Comparison of ENCODE assay signal across 2 cellular contexts in the genomic region with DNA sequence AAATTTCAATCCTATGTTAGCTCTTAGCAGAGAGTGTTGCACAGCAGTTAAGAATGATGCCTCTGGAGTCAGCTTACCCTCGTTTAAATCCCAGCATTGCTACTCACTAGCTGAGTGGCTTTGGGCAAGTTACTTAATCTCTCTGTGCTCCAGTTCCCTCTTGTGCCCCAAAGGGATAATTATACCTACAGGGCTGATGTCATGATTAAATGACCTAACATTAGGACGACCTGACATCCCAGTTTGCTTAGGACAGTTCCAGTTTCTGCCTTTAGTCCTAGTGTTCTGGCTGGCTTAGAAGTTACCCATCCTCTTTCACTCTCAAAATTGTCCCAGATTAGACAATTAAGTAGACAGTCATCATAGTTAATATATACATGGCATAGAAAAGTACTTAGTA.
A peak's percentile ranks its signal among the peaks of the same experiment; 100 is the strongest.
TF ChIP-seq lines count a peak whose summit lies in the region.

No MANE protein-coding gene starts in this region.

TF ChIP-seq in HEK293, 187 proteins besides CTCF, POLR2A, EP300 and RAD21 (continued from another document):
- TF ChIP-seq ATF2 (tag by site-specific recombination; IDR thresholded peaks at IDR 0.05; ENCODE audit: low read depth) = 0 out of 2 replicates have a peak, but pooled peaks have one; percentile 8
- TF ChIP-seq ZNF629 (tag by site-specific recombination; IDR thresholded peaks at IDR 0.05) = peak; percentile 56; the same call in 1 of the 2 replicates
- peak; percentile 68 for TF ChIP-seq SP7 (tag by site-specific recombination; IDR thresholded peaks at IDR 0.05)
- TF ChIP-seq, protein P1, sequence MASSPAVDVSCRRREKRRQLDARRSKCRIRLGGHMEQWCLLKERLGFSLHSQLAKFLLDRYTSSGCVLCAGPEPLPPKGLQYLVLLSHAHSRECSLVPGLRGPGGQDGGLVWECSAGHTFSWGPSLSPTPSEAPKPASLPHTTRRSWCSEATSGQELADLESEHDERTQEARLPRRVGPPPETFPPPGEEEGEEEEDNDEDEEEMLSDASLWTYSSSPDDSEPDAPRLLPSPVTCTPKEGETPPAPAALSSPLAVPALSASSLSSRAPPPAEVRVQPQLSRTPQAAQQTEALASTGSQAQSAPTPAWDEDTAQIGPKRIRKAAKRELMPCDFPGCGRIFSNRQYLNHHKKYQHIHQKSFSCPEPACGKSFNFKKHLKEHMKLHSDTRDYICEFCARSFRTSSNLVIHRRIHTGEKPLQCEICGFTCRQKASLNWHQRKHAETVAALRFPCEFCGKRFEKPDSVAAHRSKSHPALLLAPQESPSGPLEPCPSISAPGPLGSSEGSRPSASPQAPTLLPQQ (tag by site-specific recombination; IDR thresholded peaks at IDR 0.05) = no peak
- TF ChIP-seq ZFP3 (tag by site-specific recombination; IDR thresholded peaks at IDR 0.05; ENCODE audit: low read depth) = no peak
- no peak for TF ChIP-seq ZNF114 (tag by site-specific recombination; IDR thresholded peaks at IDR 0.05)
- no peak for TF ChIP-seq ZNF404 (tag by site-specific recombination; IDR thresholded peaks at IDR 0.05)
- no peak for TF ChIP-seq ZNF23 (tag by site-specific recombination; IDR thresholded peaks at IDR 0.05; ENCODE audit: borderline replicate concordance)
- no peak for TF ChIP-seq ZFP41 (tag by site-specific recombination; IDR thresholded peaks at IDR 0.05; ENCODE audit: borderline replicate concordance)
- TF ChIP-seq ZNF707 (tag by site-specific recombination; IDR thresholded peaks at IDR 0.05) = no peak
- 0 out of 2 replicates have a peak, but pooled peaks have one; percentile 18 for TF ChIP-seq ZNF664 (tag by site-specific recombination; IDR thresholded peaks at IDR 0.05)
- TF ChIP-seq, protein P2, sequence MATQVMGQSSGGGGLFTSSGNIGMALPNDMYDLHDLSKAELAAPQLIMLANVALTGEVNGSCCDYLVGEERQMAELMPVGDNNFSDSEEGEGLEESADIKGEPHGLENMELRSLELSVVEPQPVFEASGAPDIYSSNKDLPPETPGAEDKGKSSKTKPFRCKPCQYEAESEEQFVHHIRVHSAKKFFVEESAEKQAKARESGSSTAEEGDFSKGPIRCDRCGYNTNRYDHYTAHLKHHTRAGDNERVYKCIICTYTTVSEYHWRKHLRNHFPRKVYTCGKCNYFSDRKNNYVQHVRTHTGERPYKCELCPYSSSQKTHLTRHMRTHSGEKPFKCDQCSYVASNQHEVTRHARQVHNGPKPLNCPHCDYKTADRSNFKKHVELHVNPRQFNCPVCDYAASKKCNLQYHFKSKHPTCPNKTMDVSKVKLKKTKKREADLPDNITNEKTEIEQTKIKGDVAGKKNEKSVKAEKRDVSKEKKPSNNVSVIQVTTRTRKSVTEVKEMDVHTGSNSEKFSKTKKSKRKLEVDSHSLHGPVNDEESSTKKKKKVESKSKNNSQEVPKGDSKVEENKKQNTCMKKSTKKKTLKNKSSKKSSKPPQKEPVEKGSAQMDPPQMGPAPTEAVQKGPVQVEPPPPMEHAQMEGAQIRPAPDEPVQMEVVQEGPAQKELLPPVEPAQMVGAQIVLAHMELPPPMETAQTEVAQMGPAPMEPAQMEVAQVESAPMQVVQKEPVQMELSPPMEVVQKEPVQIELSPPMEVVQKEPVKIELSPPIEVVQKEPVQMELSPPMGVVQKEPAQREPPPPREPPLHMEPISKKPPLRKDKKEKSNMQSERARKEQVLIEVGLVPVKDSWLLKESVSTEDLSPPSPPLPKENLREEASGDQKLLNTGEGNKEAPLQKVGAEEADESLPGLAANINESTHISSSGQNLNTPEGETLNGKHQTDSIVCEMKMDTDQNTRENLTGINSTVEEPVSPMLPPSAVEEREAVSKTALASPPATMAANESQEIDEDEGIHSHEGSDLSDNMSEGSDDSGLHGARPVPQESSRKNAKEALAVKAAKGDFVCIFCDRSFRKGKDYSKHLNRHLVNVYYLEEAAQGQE (tag by site-specific recombination; IDR thresholded peaks at IDR 0.05) = peak; percentile 71; the same call in 1 of the 2 replicates
- no peak for TF ChIP-seq ZNF416 (tag by site-specific recombination; IDR thresholded peaks at IDR 0.05)
- TF ChIP-seq YY2 (tag by site-specific recombination; IDR thresholded peaks at IDR 0.05) = no peak

TF ChIP-seq in K562, 482 proteins besides CTCF, POLR2A, EP300 and RAD21 (continued from another document):
- TF ChIP-seq, protein P3, sequence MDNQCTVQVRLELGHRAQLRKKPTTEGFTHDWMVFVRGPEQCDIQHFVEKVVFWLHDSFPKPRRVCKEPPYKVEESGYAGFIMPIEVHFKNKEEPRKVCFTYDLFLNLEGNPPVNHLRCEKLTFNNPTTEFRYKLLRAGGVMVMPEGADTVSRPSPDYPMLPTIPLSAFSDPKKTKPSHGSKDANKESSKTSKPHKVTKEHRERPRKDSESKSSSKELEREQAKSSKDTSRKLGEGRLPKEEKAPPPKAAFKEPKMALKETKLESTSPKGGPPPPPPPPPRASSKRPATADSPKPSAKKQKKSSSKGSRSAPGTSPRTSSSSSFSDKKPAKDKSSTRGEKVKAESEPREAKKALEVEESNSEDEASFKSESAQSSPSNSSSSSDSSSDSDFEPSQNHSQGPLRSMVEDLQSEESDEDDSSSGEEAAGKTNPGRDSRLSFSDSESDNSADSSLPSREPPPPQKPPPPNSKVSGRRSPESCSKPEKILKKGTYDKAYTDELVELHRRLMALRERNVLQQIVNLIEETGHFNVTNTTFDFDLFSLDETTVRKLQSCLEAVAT (IDR thresholded peaks at IDR 0.05) = no peak
